8 cellular contexts compared by ENCODE assay signal in genomic region chr7:18495412-18496335, GRCh38. TPM values are rescaled to one million over a fixed set of nuclear protein-coding genes. Genes with fewer than 3 reads are reported as not detected.
DNase-seq lines count a peak whose midpoint lies in the region; ATAC-seq and TF ChIP-seq lines count a peak whose summit lies in the region.

TSS of gene HDAC9 (plus strand) at chr7:18495749. CDS start at chr7:18496303, 554 bp downstream.

- H4K20me1 ChIP-seq in hepatocyte (ENCODE audit: insufficient read depth, poor library complexity, severe bottlenecking) = no peaks in the 10 kb centered on the region

- no peaks in the 10 kb centered on the region for H3K9me3 ChIP-seq in hepatocyte (ENCODE audit: low read depth)

- peak within 1 kb of the TSS; percentile 7 for H2AFZ ChIP-seq in hepatocyte

- H3K9me2 ChIP-seq in hepatocyte (replicated peaks; ENCODE audit: insufficient read depth) = no peaks in the 10 kb centered on the region

- intact Hi-C loops in posterior vena cava (cut with DNase I) = no loop called here

- no peaks in the 10 kb centered on the region for H3K36me3 ChIP-seq in BJ (ENCODE audit: control insufficient read depth, insufficient read depth, low read length)
- no peaks in the 10 kb centered on the region for H3K36me3 ChIP-seq in hepatocyte (replicated peaks; ENCODE audit: insufficient read depth, low read depth)

- no peaks in the 10 kb centered on the region for H3K4me1 ChIP-seq in hepatocyte (ENCODE audit: insufficient read depth)

- TF ChIP-seq CTCF in BJ (IDR thresholded peaks at IDR 0.05; ENCODE audit: insufficient read depth, low read depth, low read length) = no peak
- no peak for TF ChIP-seq CTCF in hepatocyte (IDR thresholded peaks at IDR 0.05; ENCODE audit: poor library complexity)

- 20% methylated on average over 18 of the region's 18 CpGs for WGBS in hepatocyte (ENCODE audit: low lambda C conversion rate, missing lambda C conversion rate)

- POLR2A ChIA-PET in BJ (lab: Charles Lee) = interaction anchor here (1.2 kb wide), 1 partner anchor 10 kb away, joined by 4 read pairs; no protein-coding TSS in a partner anchor

- ATAC-seq in GM19023 (IDR thresholded peaks at IDR 0.05; ENCODE audit: unreplicated experiment) (peak; percentile 87), HG03097 (IDR thresholded peaks at IDR 0.05; ENCODE audit: low FRiP score, unreplicated experiment) (peak; percentile 67)

- peak within 1 kb of the TSS; percentile 73 for H3K4me2 ChIP-seq in hepatocyte

- H3K27ac ChIP-seq in hepatocyte = no peak within 1 kb of the TSS

- CTCF ChIA-PET in BJ (lab: Yijun Ruan, JAX) = interaction anchor here (0.5 to 3.6 kb wide), 13 partner anchors 8 to 143 kb away, joined by 3 to 9 read pairs (median 3); no protein-coding TSS in a partner anchor

- H3K4me3 ChIP-seq in BJ (ENCODE audit: low read depth, low read length) (peak within 1 kb of the TSS; percentile 14), hepatocyte (no peak within 1 kb of the TSS)

- no peak for DNase-seq in BJ (ENCODE audit: low read depth)
- DNase-seq in NCI-H345 treated with DMSO at 0.1 percent for 48 hours (lab: John Stamatoyannopoulos, UW; ENCODE audit: unreplicated experiment) = peak; percentile 85
- DNase-seq in anterior cingulate cortex (lab: John Stamatoyannopoulos, UW) = peak in 51 of 58 donors; percentile 4 to 78 (median 52)
- DNase-seq in hepatocyte (ENCODE audit: low spot score) = peak; percentile 6
- DNase-seq in posterior vena cava (ENCODE audit: low spot score) = no peak
- DNase-seq in stimulated activated CD4-positive, alpha-beta T cell treated with anti-CD3 and anti-CD28 coated beads, Interleukin-1b, Interleukin-23, amount 100 ng/mL, for 48 hours = no peak

- H3K79me2 ChIP-seq in hepatocyte = no peaks in the 10 kb centered on the region

- H3K27me3 ChIP-seq in BJ (ENCODE audit: control insufficient read depth, insufficient read depth, low read length) = no peaks in the 10 kb centered on the region
- peaks cover 3% of the 10 kb centered on the region for H3K27me3 ChIP-seq in hepatocyte

RNA-seq across cellular contexts. Expression of gene HDAC9, which starts in this region (rescaled TPM):
- polyA plus RNA-seq in BJ (2011; rRNA removed) (12.5 and 14.7 TPM in 2 replicates), hepatocyte (3.7 and 5.8 TPM in 2 replicates)
- 21.8 and 24.0 TPM in 2 replicates for polyA minus RNA-seq in BJ (2011; rRNA and poly(A)+ RNA removed)
- total RNA-seq in hepatocyte (6.7 and 9.4 TPM in 2 replicates), posterior vena cava (100 to 1,000 TPM in 1 of 2 donors, 10 to 100 TPM in 1; 42.3 to 145 TPM)

Comparison
In these comparisons a context has a peak if more than half of its experiments do, and no peak if none do; other contexts are left out.
1. DNase-seq: peak in NCI-H345 treated with DMSO at 0.1 percent for 48 hours (single experiment), anterior cingulate cortex (51 of 58) and hepatocyte (single experiment); none in BJ (single experiment), posterior vena cava (single experiment) and stimulated activated CD4-positive, alpha-beta T cell treated with anti-CD3 and anti-CD28 coated beads, Interleukin-1b, Interleukin-23, amount 100 ng/mL, for 48 hours (single experiment).